Comparison of ENCODE assay signal across 26 cellular contexts in genomic region chr5:4893063-4893744, GRCh38.
"Had no signal": no experiment of that assay in that cellular context is flagged by ENCODE, and none has a peak within 500 bp of the region (broad histone marks: within the 10 kb centered on the region; RNA-seq: fewer than 3 reads in every experiment).

No MANE protein-coding gene starts in this region.

- H3K4me3 ChIP-seq: heart right ventricle, hepatocyte, left ventricle myocardium inferior, lung, pancreas, prostate gland, skin epidermis, stomach, testis, thyroid gland, transverse colon, upper lobe of left lung had no signal

- H3K27me3 ChIP-seq: hepatocyte, pancreas, stomach, testis, thyroid gland, transverse colon, upper lobe of left lung had no signal

- DNase-seq: heart right ventricle; immature natural killer cell; left ventricle myocardium inferior; mesendoderm; naive thymus-derived CD4-positive, alpha-beta T cell; nucleus accumbens; pancreas; retina; right cardiac atrium; stimulated activated CD4-positive, alpha-beta T cell treated with anti-CD3 and anti-CD28 coated beads, Interleukin-12 subunit alpha, Interleukin-12 subunit beta, amount 100 ng/mL, for 4 hours; stimulated activated CD4-positive, alpha-beta T cell treated with anti-CD3 and anti-CD28 coated beads, Interleukin-15, amount 100 ng/mL, for 24 hours; stimulated activated CD4-positive, alpha-beta T cell treated with anti-CD3 and anti-CD28 coated beads, Interleukin-2, amount 100 ng/mL, for 24 hours; stimulated activated CD4-positive, alpha-beta T cell treated with anti-CD3 and anti-CD28 coated beads, Interleukin-4, amount 100 ng/mL, for 1 hour; stimulated activated naive B cell treated with anti-CD40 and anti-IgM and Interleukin-4, amounts not matched to agents 10 μg/mL and 1 μg/mL and 100 μg/mL, for 72 hours; stimulated activated naive CD8-positive, alpha-beta T cell treated with anti-CD3 and anti-CD28 coated beads, Interleukin-15, Interleukin-2, amounts not matched to agents 100 U/mL and 50 U/mL, for 24 hours; stomach; testis; thyroid gland; transverse colon; upper lobe of left lung had no signal

- H3K36me3 ChIP-seq: heart right ventricle, left ventricle myocardium inferior, pancreas, prostate gland, stomach, thyroid gland, transverse colon, upper lobe of left lung had no signal

- ATAC-seq: heart right ventricle; naive thymus-derived CD4-positive, alpha-beta T cell; natural killer cell treated with Interleukin-12 subunit alpha and Interleukin-12 subunit beta and Interleukin-15 and Interleukin-18, amount 100 ng/mL, for 72 hours; pancreas; right cardiac atrium; sciatic nerve; stimulated activated naive B cell treated with anti-CD40 and anti-IgM and Interleukin-4, amounts not matched to agents 10 μg/mL and 1 μg/mL and 100 μg/mL, for 72 hours; stimulated activated naive CD8-positive, alpha-beta T cell treated with anti-CD3 and anti-CD28 coated beads, Interleukin-15, Interleukin-2, amounts not matched to agents 100 U/mL and 50 U/mL, for 24 hours had no signal

- H3K27ac ChIP-seq: heart right ventricle, hepatocyte, left ventricle myocardium inferior, pancreas, prostate gland, skin epidermis, stomach, testis, thyroid gland, transverse colon, upper lobe of left lung had no signal

- H3K4me1 ChIP-seq: heart right ventricle, left ventricle myocardium inferior, pancreas, prostate gland, stomach, testis, thyroid gland, transverse colon, upper lobe of left lung had no signal

- H3K9me3 ChIP-seq: left ventricle myocardium inferior, pancreas, prostate gland, stomach, testis, thyroid gland, transverse colon, upper lobe of left lung had no signal
